In the genomic region with DNA sequence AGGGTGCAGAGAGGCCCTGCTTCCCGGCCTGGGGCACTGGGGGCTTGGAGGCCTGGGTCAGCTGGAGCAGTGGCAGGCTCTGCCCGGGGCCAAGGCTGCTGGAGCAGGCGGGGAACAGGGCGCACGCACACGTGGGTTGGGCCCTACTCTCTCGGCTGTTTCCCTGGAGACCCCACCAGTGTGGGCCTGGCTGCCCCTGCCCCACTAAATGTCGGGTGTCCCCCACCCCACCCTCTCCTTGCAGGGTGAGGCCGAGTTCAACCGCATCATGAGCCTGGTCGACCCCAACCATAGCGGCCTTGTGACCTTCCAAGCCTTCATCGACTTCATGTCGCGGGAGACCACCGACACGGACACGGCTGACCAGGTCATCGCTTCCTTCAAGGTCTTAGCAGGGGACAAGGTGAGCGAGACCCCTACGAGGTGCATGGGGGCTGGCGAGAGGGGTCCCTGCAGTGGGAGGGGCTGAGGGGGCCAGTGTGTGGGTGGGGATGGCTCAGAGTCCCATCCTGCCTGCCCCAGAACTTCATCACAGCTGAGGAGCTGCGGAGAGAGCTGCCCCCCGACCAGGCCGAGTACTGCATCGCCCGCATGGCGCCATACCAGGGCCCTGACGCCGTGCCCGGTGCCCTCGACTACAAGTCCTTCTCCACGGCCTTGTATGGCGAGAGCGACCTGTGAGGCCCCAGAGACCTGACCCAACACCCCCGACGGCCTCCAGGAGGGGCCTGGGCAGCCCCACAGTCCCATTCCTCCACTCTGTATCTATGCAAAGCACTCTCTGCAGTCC, we compare ENCODE assay signal across 2 cellular contexts.
A peak's percentile ranks its signal among the peaks of the same experiment; 100 is the strongest.
TF ChIP-seq lines count a peak whose summit lies in the region.

No MANE protein-coding gene starts in this region.

TF ChIP-seq in A549, 52 proteins besides CTCF, POLR2A, EP300 and RAD21:
- TF ChIP-seq JUN (IDR thresholded peaks at IDR 0.05) (peak in 1 of 2 experiments; percentile 39; a peak in 2 of 5 replicates), EHF (CRISPR knock-in tag; IDR thresholded peaks at IDR 0.05) (no peak)

TF ChIP-seq in K562, 482 proteins besides CTCF, POLR2A, EP300 and RAD21 (continues in another document):
- TF ChIP-seq ZNF12 (CRISPR knock-in tag; IDR thresholded peaks at IDR 0.05) (no peak), PTRF (tag; IDR thresholded peaks at IDR 0.05) (no peak), E4F1 (CRISPR knock-in tag; IDR thresholded peaks at IDR 0.05; ENCODE audit: borderline replicate concordance) (no peak), CC2D1A (IDR thresholded peaks at IDR 0.05) (no peak), HSF4 (CRISPR knock-in tag; IDR thresholded peaks at IDR 0.05; ENCODE audit: borderline replicate concordance) (no peak), SUPT5H (IDR thresholded peaks at IDR 0.05) (no peak), ZBTB33 (CRISPR knock-in tag; IDR thresholded peaks at IDR 0.05) (peak; percentile 94), DLX4 (CRISPR knock-in tag; IDR thresholded peaks at IDR 0.05) (no peak), ZNF696 (CRISPR knock-in tag; conservative IDR thresholded peaks at IDR 0.05) (no peak), ZNF407 (IDR thresholded peaks at IDR 0.05; ENCODE audit: low read depth) (no peak), ZBTB9 (CRISPR knock-in tag; IDR thresholded peaks at IDR 0.05) (no peak), CHAMP1 (IDR thresholded peaks at IDR 0.05) (no peak), ARID1B (IDR thresholded peaks at IDR 0.05) (no peak), HOXB6 (CRISPR knock-in tag; IDR thresholded peaks at IDR 0.05; ENCODE audit: borderline replicate concordance) (no peak), ZNF124 (CRISPR knock-in tag; IDR thresholded peaks at IDR 0.05) (no peak), NCOR1 (IDR thresholded peaks at IDR 0.05) (no peak), ERF (CRISPR knock-in tag; IDR thresholded peaks at IDR 0.05) (no peak), ZNF449 (CRISPR knock-in tag; IDR thresholded peaks at IDR 0.05) (no peak), GABPB2 (CRISPR knock-in tag; conservative IDR thresholded peaks at IDR 0.05) (no peak), LARP7 (IDR thresholded peaks at IDR 0.05) (no peak), NFYB (IDR thresholded peaks at IDR 0.05; ENCODE audit: extremely low read depth, insufficient read length) (no peak), POLR2G (IDR thresholded peaks at IDR 0.05; ENCODE audit: low read depth, low read length) (peak; percentile 30; the same call in 1 of the 2 replicates), PTBP1 (IDR thresholded peaks at IDR 0.05; ENCODE audit: low read depth, low read length) (no peak), TOE1 (IDR thresholded peaks at IDR 0.05; ENCODE audit: borderline replicate concordance) (no peak), TOE1 (CRISPR knock-in tag; IDR thresholded peaks at IDR 0.05; ENCODE audit: borderline replicate concordance, low read depth) (no peak), FOXM1 (IDR thresholded peaks at IDR 0.05; ENCODE audit: low read depth) (no peak), FOXM1 (CRISPR knock-in tag; IDR thresholded peaks at IDR 0.05; ENCODE audit: low read depth) (no peak), HDAC1 (IDR thresholded peaks at IDR 0.05) (no peak), RBM22 (IDR thresholded peaks at IDR 0.05; ENCODE audit: low read depth, low read length, poor library complexity, severe bottlenecking) (peak; percentile 72), XRCC5 (IDR thresholded peaks at IDR 0.05; ENCODE audit: low read depth, low read length) (no peak), KDM4B (IDR thresholded peaks at IDR 0.05; ENCODE audit: borderline replicate concordance in 2 of 2, low read depth in 1 of 2) (no peak), ZBTB2 (IDR thresholded peaks at IDR 0.05) (no peak), HNRNPL (IDR thresholded peaks at IDR 0.05; ENCODE audit: low read depth, low read length) (no peak), NELFE (IDR thresholded peaks at IDR 0.05; ENCODE audit: insufficient read depth, insufficient read length) (no peak), ZNF263 (CRISPR knock-in tag; IDR thresholded peaks at IDR 0.05; ENCODE audit: borderline replicate concordance) (no peak)
